Comparison of ENCODE assay signal across 23 cellular contexts in the genomic region with DNA sequence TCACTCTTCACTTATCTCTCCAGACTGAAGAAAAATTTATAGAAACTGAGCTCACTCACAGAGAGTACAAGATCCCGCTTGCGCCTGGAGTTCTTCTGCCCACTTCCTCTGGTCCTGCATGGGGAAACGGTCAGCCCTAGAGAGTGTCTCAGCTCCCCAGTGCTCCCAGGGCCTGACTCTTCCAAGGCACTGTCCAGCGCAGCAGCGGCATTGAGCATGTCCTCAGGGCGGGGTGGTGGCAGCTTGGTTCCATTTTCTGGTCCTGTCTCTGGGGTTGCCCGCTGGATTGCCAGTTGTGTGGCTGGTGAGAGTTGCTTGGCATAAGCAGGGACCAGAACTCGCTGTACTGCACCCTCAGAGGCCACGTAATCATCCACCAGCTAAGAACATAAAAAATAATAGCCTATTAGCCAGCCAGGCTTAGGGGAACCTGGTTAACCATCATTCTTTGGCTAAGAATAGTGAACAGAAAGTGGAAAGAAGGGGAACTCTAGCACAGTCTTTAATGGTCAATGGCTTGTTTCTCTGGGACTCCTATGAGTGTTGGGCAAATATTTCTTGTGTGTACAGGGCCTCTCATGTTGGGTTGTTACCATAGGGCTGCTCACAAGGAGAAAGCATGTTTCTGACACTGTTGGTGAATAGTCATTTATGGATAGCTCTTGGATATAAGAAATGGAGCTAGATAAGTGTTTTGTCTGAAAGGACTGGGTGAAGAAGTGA. TPM values are rescaled to one million over a fixed set of nuclear protein-coding genes. Genes with fewer than 3 reads are reported as not detected.
DNase-seq lines count a peak whose midpoint lies in the region; ATAC-seq, FAIRE-seq and TF ChIP-seq lines count a peak whose summit lies in the region.
"Had no signal": no experiment of that assay in that cellular context is flagged by ENCODE, and none has a peak within 500 bp of the region (broad histone marks: within the 10 kb centered on the region; RNA-seq: fewer than 3 reads in every experiment).

No MANE protein-coding gene starts in this region.

- H3K4me3 ChIP-seq in HEK293 (ENCODE audit: low read depth, low read length) (no peak overlapping the region), GM12878 (no peak overlapping the region), trophoblast cell (ENCODE audit: low read depth, low read length) (peak overlapping the region; percentile 54)
- H3K4me3 ChIP-seq: SK-N-MC had no signal

- H3K23ac ChIP-seq in trophoblast cell (ENCODE audit: low read length), result no peak overlapping the region

- no peaks in the 10 kb centered on the region for H3K79me1 ChIP-seq in trophoblast cell (ENCODE audit: low read length)

- H2BK12ac ChIP-seq in trophoblast cell (ENCODE audit: low read length), result no peak overlapping the region

- H3K36me3 ChIP-seq in HEK293 (ENCODE audit: control insufficient read depth in 2 of 2, insufficient read depth in 1 of 2, low read length in 2 of 2) (peaks cover 0 to 6% of the 10 kb centered on the region in 2 experiments; a peak in 2 of 3 replicates), GM12878 (ENCODE audit: control insufficient read depth in 2 of 2, insufficient read depth in 2 of 2, low read length in 1 of 2) (no peaks in the 10 kb centered on the region), trophoblast cell (ENCODE audit: control insufficient read depth in 1 of 2, insufficient read depth in 2 of 2, low read length in 2 of 2) (peaks cover 0 to 2% of the 10 kb centered on the region in 2 experiments)

- peak; percentile 32 to 71 for DNase-seq in NOMO-1 (lab: John Stamatoyannopoulos, UW; ENCODE audit: unreplicated experiment in 2 of 2)
- DNase-seq in GM12878 (ENCODE audit: low read depth, low spot score), result no peak
- DNase-seq in trophoblast cell, result no peak
- DNase-seq in NCI-H1417 (lab: John Stamatoyannopoulos, UW), result no peak
- no peak for DNase-seq in SW 1271 (lab: John Stamatoyannopoulos, UW)
- DNase-seq: CD8-positive, alpha-beta memory T cell; DMS79; NCI-H1105 treated with DMSO at 0.1 percent for 48 hours; NCI-H187; NCI-H446 treated with DMSO at 0.1 percent for 48 hours; NCI-H748 treated with DMSO at 0.1 percent for 48 hours; Right ventricle myocardium superior had no signal

- H3K79me2 ChIP-seq in GM12878 (ENCODE audit: control insufficient read depth, insufficient read depth, low read length) (no peaks in the 10 kb centered on the region), trophoblast cell (ENCODE audit: control insufficient read depth, insufficient read depth, low read length, poor library complexity) (no peaks in the 10 kb centered on the region)

- TF ChIP-seq RAD21 in GM12878 (IDR thresholded peaks at IDR 0.05; ENCODE audit: insufficient read depth, low read depth, low read length), result no peak

- no peak overlapping the region for H3K4ac ChIP-seq in trophoblast cell (ENCODE audit: low read depth, low read length)

- SMC1A ChIA-PET in GM12878 (lab: Charles Lee; ENCODE audit: uncharacterized antibody, unreplicated experiment), result interaction anchor here (0.6 to 6.9 kb wide), 14 partner anchors 11 to 73 kb away, joined by 3 to 77 read pairs (median 8); a partner anchor contains a TSS

- H3K4me2 ChIP-seq in GM12878 (ENCODE audit: control insufficient read depth, insufficient read depth) (no peak overlapping the region), trophoblast cell (ENCODE audit: low read length) (no peak overlapping the region)

- no peak overlapping the region for H4K8ac ChIP-seq in trophoblast cell (ENCODE audit: low read depth, low read length)

- H3K18ac ChIP-seq in trophoblast cell (ENCODE audit: low read length), result no peak overlapping the region

- H2AFZ ChIP-seq in GM12878 (ENCODE audit: control insufficient read depth, low read depth, low read length), result no peak overlapping the region
- no peak overlapping the region for H2AFZ ChIP-seq in trophoblast cell (ENCODE audit: insufficient read depth, low read length, poor library complexity)

- intact Hi-C loops in GM12878 (cut with micrococcal nuclease; ENCODE audit: unreplicated experiment), result no loop called here

- no peak overlapping the region for H2AK5ac ChIP-seq in trophoblast cell (ENCODE audit: low read length)

- H3K14ac ChIP-seq in trophoblast cell (ENCODE audit: low read length), result no peak overlapping the region

- no peak overlapping the region for H4K91ac ChIP-seq in trophoblast cell (ENCODE audit: low read depth, low read length)

- no peak for FAIRE-seq in GM12878 (lab: Jason Lieb, UNC)
- FAIRE-seq: D721Med, H1 had no signal

- no peak overlapping the region for H2BK120ac ChIP-seq in trophoblast cell (ENCODE audit: insufficient read depth, low read length, poor library complexity)

- TF ChIP-seq CTCF in HEK293 (tag by site-specific recombination; IDR thresholded peaks at IDR 0.05), result no peak
- no peak for TF ChIP-seq CTCF in GM12878 (IDR thresholded peaks at IDR 0.05 in 2 of 3, conservative IDR thresholded peaks at IDR 0.05 in 1 of 3; ENCODE audit: control insufficient read depth in 2 of 3, extremely low read depth in 1 of 3, insufficient read depth in 1 of 3, low read depth in 3 of 3, low read length in 3 of 3)

- no peak overlapping the region for H2BK5ac ChIP-seq in trophoblast cell (ENCODE audit: low read depth, low read length, poor library complexity)

- H4K20me1 ChIP-seq in GM12878 (ENCODE audit: control insufficient read depth, insufficient read depth), result no peaks in the 10 kb centered on the region

- H3K27me3 ChIP-seq in GM12878 (replicated peaks in 1 of 2; ENCODE audit: control insufficient read depth in 2 of 2, insufficient read depth in 2 of 2, low read length in 1 of 2) (no peaks in the 10 kb centered on the region), trophoblast cell (ENCODE audit: insufficient read depth, low read length) (no peaks in the 10 kb centered on the region)

- POLR2A ChIA-PET in HEK293 (lab: Yijun Ruan, JAX), result interaction anchor here (1.2 to 5.2 kb wide), 6 partner anchors 10 to 73 kb away, joined by 3 to 50 read pairs (median 6); a partner anchor contains a TSS
- POLR2A ChIA-PET in GM12878 (lab: Charles Lee), result interaction anchor here (0.5 to 3.2 kb wide), 9 partner anchors 11 to 206 kb away, joined by 3 to 29 read pairs (median 3); no protein-coding TSS in a partner anchor

- TF ChIP-seq POLR2A in GM12878 (IDR thresholded peaks at IDR 0.05; ENCODE audit: low read depth, low read length), result no peak

- ATAC-seq in GM12878 (peak; percentile 71), HG02970 (IDR thresholded peaks at IDR 0.05; ENCODE audit: low FRiP score, unreplicated experiment) (no peak)
- ATAC-seq: Panc1 had no signal

- WGBS in GM12878 (ENCODE audit: insufficient coverage, insufficient replicate concordance, low lambda C conversion rate, missing lambda C conversion rate), result 92% methylated on average over 9 of the region's 9 CpGs
- WGBS in trophoblast cell (ENCODE audit: extremely low coverage, insufficient coverage, insufficient read length), result no CpG with 5 or more reads among the region's 9 CpGs

- no peak overlapping the region for H3K9ac ChIP-seq in GM12878 (ENCODE audit: control insufficient read depth, insufficient read depth, low read length)
- H3K9ac ChIP-seq in trophoblast cell (ENCODE audit: low read length), result peak overlapping the region; percentile 64

- in situ Hi-C loops in GM12878 (cut with MboI), result no loop called here

- H3K4me1 ChIP-seq in HEK293 (ENCODE audit: control insufficient read depth, insufficient read depth, low read length) (peaks cover 7% of the 10 kb centered on the region), GM12878 (ENCODE audit: control insufficient read depth, insufficient read depth, low read length) (no peaks in the 10 kb centered on the region), trophoblast cell (ENCODE audit: control insufficient read depth in 1 of 2, insufficient read depth in 2 of 2, low read length in 2 of 2) (peaks cover 6 to 10% of the 10 kb centered on the region in 2 experiments)

- TF ChIP-seq EP300 in GM12878 (IDR thresholded peaks at IDR 0.05; ENCODE audit: borderline replicate concordance in 1 of 2, control insufficient read depth in 1 of 2, low read depth in 2 of 2, low read length in 2 of 2), result no peak

- no peak overlapping the region for H4K12ac ChIP-seq in trophoblast cell (ENCODE audit: low read depth, low read length)

- BruUV-seq in GM12878 (replicated peaks; lab: Mats Ljungman, UMichigan), result no TSS peak

- RAD21 ChIA-PET in GM12878 (lab: Charles Lee; ENCODE audit: unreplicated experiment), result interaction anchor here (0.6 to 7.5 kb wide), 8 partner anchors 10 to 173 kb away, joined by 3 to 166 read pairs (median 18); a partner anchor contains a TSS

- H3K27ac ChIP-seq in HEK293 (ENCODE audit: extremely low read depth, low read depth, low read length), result no peak overlapping the region
- no peak overlapping the region for H3K27ac ChIP-seq in GM12878 (ENCODE audit: control insufficient read depth, insufficient read depth)
- no peak overlapping the region for H3K27ac ChIP-seq in trophoblast cell (ENCODE audit: low read depth, low read length)

- H3K9me3 ChIP-seq in HEK293 (ENCODE audit: control insufficient read depth, insufficient read depth, low read depth, low read length), result no peaks in the 10 kb centered on the region
- H3K9me3 ChIP-seq in GM12878 (replicated peaks; ENCODE audit: control insufficient read depth, insufficient read depth, low read length), result no peaks in the 10 kb centered on the region
- H3K9me3 ChIP-seq in trophoblast cell (ENCODE audit: insufficient read depth, low read depth, low read length), result peaks cover 2% of the 10 kb centered on the region

- CTCF ChIA-PET in HEK293 (lab: Yijun Ruan, JAX), result interaction anchor here (0.6 to 17.9 kb wide), 19 partner anchors 10 to 214 kb away, joined by 3 to 469 read pairs (median 6); a partner anchor contains a TSS
- CTCF ChIA-PET in GM12878 (lab: Yijun Ruan, JAX), result interaction anchor here (0.7 to 25.0 kb wide), 24 partner anchors 8 to 173 kb away, joined by 3 to 853 read pairs (median 15); a partner anchor contains a TSS

RNA-seq across cellular contexts. Expression of a gene that starts 13.7 kb away (rescaled TPM):
- 4.7 and 5.9 TPM in 2 replicates for total RNA-seq in GM12878 (2013; cell fraction: nucleolus; rRNA removed)
- total RNA-seq in GM12878 (2014; rRNA removed) (0.49 and 0.51 TPM in 2 replicates), GM12878 (2014; rRNA removed; fragmentation: Illumina TruSeq; extraction: Trizol) (0.18 and 0.36 TPM in 2 replicates), GM12878 (2021) (0.43 and 0.90 TPM in 2 replicates)
- polyA plus RNA-seq in GM12878 (2011; ENCODE audit: low read depth), result 0.58 TPM
- polyA plus RNA-seq in GM12878 (2011; rRNA removed) (18.1 and 23.6 TPM in 2 replicates), GM12878 (2014; fragmentation: Illumina TruSeq; extraction: Trizol) (0.16 and 0.87 TPM in 2 replicates), GM12878 (2014; fragmentation: Nextera tagmentation; extraction: Ambion mirVana) (under 1 TPM; 0.03 to 0.04 TPM), GM12878 (2014; rRNA removed) (0.32 and 0.90 TPM in 2 replicates), GM12878 (2016; fragmentation: Nextera tagmentation; extraction: Ambion mirVana) (under 1 TPM in 1 of 2 experiments, not detected in 1; 0.15 TPM)
- 13.6 and 22.2 TPM in 2 replicates for polyA plus RNA-seq in GM12878 (2011; cell fraction: cytosol; rRNA removed)
- polyA plus RNA-seq in GM12878 (2011; cell fraction: nucleus; rRNA removed), result 9.8 and 20.8 TPM in 2 replicates
- polyA plus RNA-seq in GM12878 (2012), result 0.80 and 0.89 TPM in 2 replicates
- polyA minus RNA-seq in GM12878 (2011; rRNA and poly(A)+ RNA removed), result 22.8 and 45.9 TPM in 2 replicates
- polyA minus RNA-seq in GM12878 (2011; cell fraction: cytosol; rRNA and poly(A)+ RNA removed), result 6.5 and 7.0 TPM in 2 replicates
- 6.2 and 8.2 TPM in 2 replicates for polyA minus RNA-seq in GM12878 (2011; cell fraction: nucleus; rRNA and poly(A)+ RNA removed)
- polyA plus RNA-seq in trophoblast cell (2013), result 24.6 and 25.3 TPM in 2 replicates

RNA-seq across cellular contexts. Expression of a gene that starts 13.9 kb away (rescaled TPM):
- total RNA-seq in GM12878 (2013; cell fraction: nucleolus; rRNA removed), result 7.3 and 7.7 TPM in 2 replicates
- total RNA-seq in GM12878 (2014; rRNA removed) (11.5 and 12.2 TPM in 2 replicates), GM12878 (2014; rRNA removed; fragmentation: Illumina TruSeq; extraction: Trizol) (9.8 and 10.0 TPM in 2 replicates), GM12878 (2021) (8.5 and 11.1 TPM in 2 replicates)
- polyA plus RNA-seq in GM12878 (2011; ENCODE audit: low read depth), result 2.8 TPM
- polyA plus RNA-seq in GM12878 (2011; rRNA removed) (11.7 and 13.7 TPM in 2 replicates), GM12878 (2014; fragmentation: Illumina TruSeq; extraction: Trizol) (10.4 and 13.9 TPM in 2 replicates), GM12878 (2014; fragmentation: Nextera tagmentation; extraction: Ambion mirVana) (1 to 10 TPM; 1.8 to 2.1 TPM), GM12878 (2014; rRNA removed) (10.5 and 12.9 TPM in 2 replicates), GM12878 (2016; fragmentation: Nextera tagmentation; extraction: Ambion mirVana) (1 to 10 TPM; 7.1 to 7.9 TPM)
- 17.2 and 18.7 TPM in 2 replicates for polyA plus RNA-seq in GM12878 (2011; cell fraction: cytosol; rRNA removed)
- polyA plus RNA-seq in GM12878 (2011; cell fraction: nucleus; rRNA removed), result 18.2 and 20.7 TPM in 2 replicates
- polyA plus RNA-seq in GM12878 (2012), result 4.7 and 7.5 TPM in 2 replicates
- polyA minus RNA-seq in GM12878 (2011; rRNA and poly(A)+ RNA removed), result 28.1 and 36.9 TPM in 2 replicates
- 3.1 and 6.5 TPM in 2 replicates for polyA minus RNA-seq in GM12878 (2011; cell fraction: cytosol; rRNA and poly(A)+ RNA removed)
- polyA minus RNA-seq in GM12878 (2011; cell fraction: nucleus; rRNA and poly(A)+ RNA removed), result 2.4 and 4.1 TPM in 2 replicates
- polyA plus RNA-seq in trophoblast cell (2013), result 3.0 and 3.6 TPM in 2 replicates

RNA-seq across cellular contexts. Expression of a gene that starts 38.6 kb away (rescaled TPM):
- total RNA-seq in GM12878 (2013; cell fraction: nucleolus; rRNA removed), result 19.2 and 22.2 TPM in 2 replicates
- 120 and 142 TPM in 2 replicates for total RNA-seq in GM12878 (2014; rRNA removed)
- 90.6 and 98.9 TPM in 2 replicates for total RNA-seq in GM12878 (2014; rRNA removed; fragmentation: Illumina TruSeq; extraction: Trizol)
- total RNA-seq in GM12878 (2021), result 94.5 and 97.1 TPM in 2 replicates
- polyA plus RNA-seq in GM12878 (2011; ENCODE audit: low read depth), result 48.1 TPM
- 107 and 146 TPM in 2 replicates for polyA plus RNA-seq in GM12878 (2011; rRNA removed)
- 192 and 210 TPM in 2 replicates for polyA plus RNA-seq in GM12878 (2011; cell fraction: cytosol; rRNA removed)
- 69.1 and 69.9 TPM in 2 replicates for polyA plus RNA-seq in GM12878 (2011; cell fraction: nucleus; rRNA removed)
- 63.4 and 74.5 TPM in 2 replicates for polyA plus RNA-seq in GM12878 (2012)
- polyA plus RNA-seq in GM12878 (2014; fragmentation: Illumina TruSeq; extraction: Trizol), result 77.7 and 84.5 TPM in 2 replicates
- 100 to 1,000 TPM; 686 to 802 TPM for polyA plus RNA-seq in GM12878 (2014; fragmentation: Nextera tagmentation; extraction: Ambion mirVana)
- polyA plus RNA-seq in GM12878 (2014; rRNA removed), result 113 and 125 TPM in 2 replicates
- 100 to 1,000 TPM; 180 to 205 TPM for polyA plus RNA-seq in GM12878 (2016; fragmentation: Nextera tagmentation; extraction: Ambion mirVana)
- polyA minus RNA-seq in GM12878 (2011; rRNA and poly(A)+ RNA removed), result 108 and 155 TPM in 2 replicates
- 31.9 and 46.2 TPM in 2 replicates for polyA minus RNA-seq in GM12878 (2011; cell fraction: cytosol; rRNA and poly(A)+ RNA removed)
- polyA minus RNA-seq in GM12878 (2011; cell fraction: nucleus; rRNA and poly(A)+ RNA removed), result 30.2 and 41.7 TPM in 2 replicates
- 159 and 160 TPM in 2 replicates for polyA plus RNA-seq in trophoblast cell (2013)

RNA-seq across cellular contexts. Expression of a gene that starts 39.2 kb away (rescaled TPM):
- 46.0 and 58.5 TPM in 2 replicates for total RNA-seq in GM12878 (2013; cell fraction: nucleolus; rRNA removed)
- total RNA-seq in GM12878 (2014; rRNA removed) (71.8 and 84.5 TPM in 2 replicates), GM12878 (2014; rRNA removed; fragmentation: Illumina TruSeq; extraction: Trizol) (57.1 and 59.5 TPM in 2 replicates), GM12878 (2021) (58.8 and 60.4 TPM in 2 replicates)
- polyA plus RNA-seq in GM12878 (2011; ENCODE audit: low read depth), result 32.7 TPM
- polyA plus RNA-seq in GM12878 (2011; rRNA removed) (77.0 and 98.3 TPM in 2 replicates), GM12878 (2014; fragmentation: Illumina TruSeq; extraction: Trizol) (51.8 and 73.5 TPM in 2 replicates), GM12878 (2014; fragmentation: Nextera tagmentation; extraction: Ambion mirVana) (10 to 100 TPM; 14.9 to 33.0 TPM), GM12878 (2014; rRNA removed) (64.7 and 73.5 TPM in 2 replicates), GM12878 (2016; fragmentation: Nextera tagmentation; extraction: Ambion mirVana) (10 to 100 TPM; 49.4 to 58.2 TPM)
- polyA plus RNA-seq in GM12878 (2011; cell fraction: cytosol; rRNA removed), result 60.2 and 60.8 TPM in 2 replicates
- 62.2 and 82.8 TPM in 2 replicates for polyA plus RNA-seq in GM12878 (2011; cell fraction: nucleus; rRNA removed)
- polyA plus RNA-seq in GM12878 (2012), result 41.9 and 54.9 TPM in 2 replicates
- polyA minus RNA-seq in GM12878 (2011; rRNA and poly(A)+ RNA removed), result 60.3 and 76.5 TPM in 2 replicates
- polyA minus RNA-seq in GM12878 (2011; cell fraction: cytosol; rRNA and poly(A)+ RNA removed), result 11.2 and 23.1 TPM in 2 replicates
- 26.0 and 33.6 TPM in 2 replicates for polyA minus RNA-seq in GM12878 (2011; cell fraction: nucleus; rRNA and poly(A)+ RNA removed)
- 29.6 and 29.8 TPM in 2 replicates for polyA plus RNA-seq in trophoblast cell (2013)

RNA-seq across cellular contexts. Expression of a gene that starts 46.0 kb away (rescaled TPM):
- total RNA-seq in GM12878 (2013; cell fraction: nucleolus; rRNA removed), result not detected in 2 replicates
- total RNA-seq in GM12878 (2014; rRNA removed) (not detected in 2 replicates), GM12878 (2014; rRNA removed; fragmentation: Illumina TruSeq; extraction: Trizol) (not detected in 2 replicates), GM12878 (2021) (not detected in 2 replicates)
- polyA plus RNA-seq in GM12878 (2011; ENCODE audit: low read depth), result not detected
- polyA plus RNA-seq in GM12878 (2011; rRNA removed) (not detected in 2 replicates), GM12878 (2014; fragmentation: Illumina TruSeq; extraction: Trizol) (not detected in 2 replicates), GM12878 (2014; fragmentation: Nextera tagmentation; extraction: Ambion mirVana) (not detected), GM12878 (2014; rRNA removed) (not detected in 2 replicates), GM12878 (2016; fragmentation: Nextera tagmentation; extraction: Ambion mirVana) (not detected)
- 0.01 TPM in 1 of 2 replicates, not detected in the other for polyA plus RNA-seq in GM12878 (2011; cell fraction: cytosol; rRNA removed)
- not detected in 2 replicates for polyA plus RNA-seq in GM12878 (2011; cell fraction: nucleus; rRNA removed)
- not detected in 2 replicates for polyA plus RNA-seq in GM12878 (2012)
- polyA minus RNA-seq in GM12878 (2011; rRNA and poly(A)+ RNA removed), result not detected in 2 replicates
- polyA minus RNA-seq in GM12878 (2011; cell fraction: cytosol; rRNA and poly(A)+ RNA removed), result not detected in 2 replicates
- not detected in 2 replicates for polyA minus RNA-seq in GM12878 (2011; cell fraction: nucleus; rRNA and poly(A)+ RNA removed)
- polyA plus RNA-seq in trophoblast cell (2013), result not detected in 2 replicates
- total RNA-seq: CD8-positive, alpha-beta memory T cell; G401; H1; HT1080; LHCN-M2; Right ventricle myocardium superior had no signal
- polyA plus RNA-seq: AG04450; BJ; CD8-positive, alpha-beta memory T cell; H1 had no signal

Comparison
In these comparisons a context has a peak if more than half of its experiments do, and no peak if none do; other contexts are left out.
1. DNase-seq: peak in NOMO-1 (2 of 2); none in GM12878 (single experiment), trophoblast cell (0 of 2), NCI-H1417 (0 of 3) and SW 1271 (0 of 2).